10 cellular contexts compared by ENCODE assay signal in genomic region chr5:32280656-32281081, GRCh38. TPM values are rescaled to one million over a fixed set of nuclear protein-coding genes. Genes with fewer than 3 reads are reported as not detected.
DNase-seq lines count a peak whose midpoint lies in the region; ATAC-seq and TF ChIP-seq lines count a peak whose summit lies in the region.
"Had no signal": no experiment of that assay in that cellular context is flagged by ENCODE, and none has a peak within 500 bp of the region (broad histone marks: within the 10 kb centered on the region; RNA-seq: fewer than 3 reads in every experiment).

No MANE protein-coding gene starts in this region.

- peak overlapping the region; percentile 93 for H3K27ac Mint-ChIP-seq in activated T-helper 2 cell treated with anti-CD3 and anti-CD28 coated beads, Interferon-gamma antibody, Interleukin-2, Interleukin-4, amounts not matched to agents 10 μg/mL and 5 μg/mL and 100 μg/mL, durations not matched to agents 14 hours and 24 hours and 36 hours

- peaks cover 39% of the 10 kb centered on the region for H3K36me3 Mint-ChIP-seq in activated T-helper 2 cell treated with anti-CD3 and anti-CD28 coated beads, Interferon-gamma antibody, Interleukin-2, Interleukin-4, amounts not matched to agents 10 μg/mL and 5 μg/mL and 100 μg/mL, durations not matched to agents 14 hours and 24 hours and 36 hours (ENCODE audit: low read depth)

- H3K36me3 ChIP-seq in hepatocyte (replicated peaks; ENCODE audit: insufficient read depth, low read depth) = no peaks in the 10 kb centered on the region

- DNase-seq in GM12864 (ENCODE audit: low read depth) (peak; percentile 79), ureter (ENCODE audit: low spot score) (no peak), NCI-H187 treated with DMSO at 0.1 percent for 48 hours (lab: John Stamatoyannopoulos, UW) (no peak), hepatocyte (ENCODE audit: low spot score) (no peak)
- DNase-seq in activated T-helper 2 cell treated with anti-CD3 and anti-CD28 coated beads, Interferon-gamma antibody, Interleukin-2, Interleukin-4, amounts not matched to agents 10 μg/mL and 5 μg/mL and 100 μg/mL, durations not matched to agents 14 hours and 24 hours and 36 hours (ENCODE audit: low spot score) = no peak
- DNase-seq: NCI-H2081 had no signal

- H3K27me3 ChIP-seq in hepatocyte = no peaks in the 10 kb centered on the region

- H4K20me1 ChIP-seq in hepatocyte (ENCODE audit: insufficient read depth, poor library complexity, severe bottlenecking) = peaks cover 3% of the 10 kb centered on the region

- H3K4me3 Mint-ChIP-seq in activated T-helper 2 cell treated with anti-CD3 and anti-CD28 coated beads, Interferon-gamma antibody, Interleukin-2, Interleukin-4, amounts not matched to agents 10 μg/mL and 5 μg/mL and 100 μg/mL, durations not matched to agents 14 hours and 24 hours and 36 hours (ENCODE audit: low read depth) = peak overlapping the region; percentile 7

- no peaks in the 10 kb centered on the region for H3K27me3 Mint-ChIP-seq in activated T-helper 2 cell treated with anti-CD3 and anti-CD28 coated beads, Interferon-gamma antibody, Interleukin-2, Interleukin-4, amounts not matched to agents 10 μg/mL and 5 μg/mL and 100 μg/mL, durations not matched to agents 14 hours and 24 hours and 36 hours (ENCODE audit: low read depth)

- TF ChIP-seq CTCF in GM12864 (IDR thresholded peaks at IDR 0.05; ENCODE audit: low read depth, low read length, missing control alignments) (no peak), hepatocyte (IDR thresholded peaks at IDR 0.05; ENCODE audit: poor library complexity) (no peak)

- H3K4me1 Mint-ChIP-seq in activated T-helper 2 cell treated with anti-CD3 and anti-CD28 coated beads, Interferon-gamma antibody, Interleukin-2, Interleukin-4, amounts not matched to agents 10 μg/mL and 5 μg/mL and 100 μg/mL, durations not matched to agents 14 hours and 24 hours and 36 hours (ENCODE audit: low read depth) = peaks cover 54% of the 10 kb centered on the region

- no peaks in the 10 kb centered on the region for H3K9me3 ChIP-seq in hepatocyte (ENCODE audit: low read depth)

- intact Hi-C loops in activated T-helper 2 cell treated with anti-CD3 and anti-CD28 coated beads, Interferon-gamma antibody, Interleukin-2, Interleukin-4, amounts not matched to agents 10 μg/mL and 5 μg/mL and 100 μg/mL, durations not matched to agents 14 hours and 24 hours and 36 hours (cut with micrococcal nuclease) = loop anchor here (1.0 to 2.0 kb wide), 3 partner anchors 16 to 106 kb away; partner anchors contain the start of gene GOLPH3

- H3K27ac ChIP-seq in hepatocyte = no peak overlapping the region

- WGBS in hepatocyte (ENCODE audit: low lambda C conversion rate, missing lambda C conversion rate) = 97% methylated on average over 5 of the region's 5 CpGs

- H3K4me3 ChIP-seq in GM12864 (ENCODE audit: low read depth, low read length) (no peak overlapping the region), hepatocyte (no peak overlapping the region)
- H3K4me3 ChIP-seq: skin epidermis had no signal

- peaks cover 72% of the 10 kb centered on the region for H3K79me2 ChIP-seq in hepatocyte

- H3K4me2 ChIP-seq in hepatocyte = no peak overlapping the region

- no peaks in the 10 kb centered on the region for H3K9me2 ChIP-seq in hepatocyte (replicated peaks; ENCODE audit: insufficient read depth)

- no peaks in the 10 kb centered on the region for H3K9me3 Mint-ChIP-seq in activated T-helper 2 cell treated with anti-CD3 and anti-CD28 coated beads, Interferon-gamma antibody, Interleukin-2, Interleukin-4, amounts not matched to agents 10 μg/mL and 5 μg/mL and 100 μg/mL, durations not matched to agents 14 hours and 24 hours and 36 hours

- no peak overlapping the region for H2AFZ ChIP-seq in hepatocyte

- ATAC-seq in GM19438 (IDR thresholded peaks at IDR 0.05; ENCODE audit: low read depth, unreplicated experiment) (peak; percentile 90), HG03103 (IDR thresholded peaks at IDR 0.05; ENCODE audit: low read depth, unreplicated experiment) (peak; percentile 73), SK-N-SH treated with all-trans-retinoic acid at 6 μM for 48 hours (no peak)

- peaks cover 5% of the 10 kb centered on the region for H3K4me1 ChIP-seq in hepatocyte (ENCODE audit: insufficient read depth)

TF ChIP-seq in SK-N-SH treated with all-trans-retinoic acid at 6 μM for 48 hours, 23 proteins besides CTCF, POLR2A, EP300 and RAD21:
- TF ChIP-seq ZFP3 (CRISPR knock-in tag; IDR thresholded peaks at IDR 0.05) (no peak), RARB (CRISPR knock-in tag; IDR thresholded peaks at IDR 0.05) (no peak)

RNA-seq across cellular contexts. Expression of gene MTMR12, which starts 32.1 kb away (rescaled TPM):
- 22.7 and 23.5 TPM in 2 replicates for total RNA-seq in activated T-helper 2 cell treated with anti-CD3 and anti-CD28 coated beads, Interferon-gamma antibody, Interleukin-2, Interleukin-4, amounts not matched to agents 10 μg/mL and 5 μg/mL and 100 μg/mL, durations not matched to agents 14 hours and 24 hours and 36 hours
- 33.4 TPM for total RNA-seq in ureter
- 14.7 and 19.7 TPM in 2 replicates for total RNA-seq in hepatocyte
- polyA plus RNA-seq in hepatocyte = 7.1 and 11.0 TPM in 2 replicates
